ENCODE assay signal across 8 cellular contexts in the genomic region with DNA sequence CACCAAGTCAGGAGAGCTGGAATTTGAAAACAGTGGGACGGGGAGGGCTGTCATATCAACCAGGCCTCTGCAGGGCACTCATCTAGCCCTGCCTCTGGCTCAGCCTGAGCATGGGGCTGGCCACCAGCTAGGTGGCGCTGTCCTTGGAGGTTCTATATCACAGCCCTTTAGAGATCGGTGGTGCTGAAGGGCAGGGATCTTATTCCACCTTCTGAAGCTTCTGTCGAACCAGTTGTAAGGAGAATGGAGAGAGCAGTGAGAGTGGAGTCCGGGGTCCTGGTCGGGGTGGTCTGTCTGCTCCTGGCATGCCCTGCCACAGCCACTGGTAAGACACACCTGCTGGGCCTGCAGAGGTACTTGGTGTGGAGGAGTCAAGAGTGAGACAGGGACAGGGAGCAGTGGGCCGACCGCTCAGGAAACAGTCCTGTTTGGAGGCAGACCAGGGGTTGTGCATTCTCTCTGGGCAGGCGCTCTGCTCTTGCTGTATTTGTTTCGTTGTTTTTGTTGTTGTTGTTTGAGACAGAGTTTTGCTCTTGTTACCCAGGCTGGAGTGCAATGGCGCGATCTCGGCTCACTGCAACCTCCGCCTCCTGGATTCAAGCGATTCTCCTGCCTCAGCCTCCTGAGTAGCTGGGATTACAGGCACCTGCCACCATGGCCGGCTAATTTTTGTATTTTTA. TPM values are rescaled to one million over a fixed set of nuclear protein-coding genes. Genes with fewer than 3 reads are reported as not detected.
DNase-seq lines count a peak whose midpoint lies in the region; ATAC-seq and TF ChIP-seq lines count a peak whose summit lies in the region.

A gene with protein sequence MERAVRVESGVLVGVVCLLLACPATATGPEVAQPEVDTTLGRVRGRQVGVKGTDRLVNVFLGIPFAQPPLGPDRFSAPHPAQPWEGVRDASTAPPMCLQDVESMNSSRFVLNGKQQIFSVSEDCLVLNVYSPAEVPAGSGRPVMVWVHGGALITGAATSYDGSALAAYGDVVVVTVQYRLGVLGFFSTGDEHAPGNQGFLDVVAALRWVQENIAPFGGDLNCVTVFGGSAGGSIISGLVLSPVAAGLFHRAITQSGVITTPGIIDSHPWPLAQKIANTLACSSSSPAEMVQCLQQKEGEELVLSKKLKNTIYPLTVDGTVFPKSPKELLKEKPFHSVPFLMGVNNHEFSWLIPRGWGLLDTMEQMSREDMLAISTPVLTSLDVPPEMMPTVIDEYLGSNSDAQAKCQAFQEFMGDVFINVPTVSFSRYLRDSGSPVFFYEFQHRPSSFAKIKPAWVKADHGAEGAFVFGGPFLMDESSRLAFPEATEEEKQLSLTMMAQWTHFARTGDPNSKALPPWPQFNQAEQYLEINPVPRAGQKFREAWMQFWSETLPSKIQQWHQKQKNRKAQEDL (plus strand): TSS at position 202 of the 680 bp plus-strand sequence. CDS start 42 bp downstream, at position 244.

- DNase-seq in Ammon's horn (ENCODE audit: low spot score) (peak; percentile 73), NOMO-1 treated with DMSO at 0.1 percent for 48 hours (lab: John Stamatoyannopoulos, UW; ENCODE audit: unreplicated experiment) (peak; percentile 54), fibroblast of pulmonary artery (ENCODE audit: low read depth) (peak; percentile 71), occipital lobe (lab: John Stamatoyannopoulos, UW) (no peak)
- DNase-seq in activated CD8-positive, alpha-beta memory T cell treated with anti-CD3 and anti-CD28 coated beads, Interleukin-2, amount 50 U/mL, for 4 hours: peak; percentile 50

- no peaks in the 10 kb centered on the region for H3K9me3 ChIP-seq in neuron (ENCODE audit: low read length)

- no peaks in the 10 kb centered on the region for H3K36me3 ChIP-seq in neuron (ENCODE audit: insufficient read depth, low read length)

- no peaks in the 10 kb centered on the region for H3K4me1 ChIP-seq in neuron (ENCODE audit: insufficient read depth, low read length)

- no peak within 1 kb of the TSS for H3K4me3 ChIP-seq in fibroblast of pulmonary artery (replicated peaks; ENCODE audit: low read depth, low read length)
- peak within 1 kb of the TSS; percentile 48 for H3K4me3 ChIP-seq in neuron (ENCODE audit: low read length)

- ATAC-seq in GM18867 (IDR thresholded peaks at IDR 0.05; ENCODE audit: unreplicated experiment) (peak; percentile 85), HG03469 (IDR thresholded peaks at IDR 0.05; ENCODE audit: unreplicated experiment) (peak; percentile 56)

- peak; percentile 81 for TF ChIP-seq CTCF in fibroblast of pulmonary artery (IDR thresholded peaks at IDR 0.05; ENCODE audit: low read length, missing control alignments)

- no peaks in the 10 kb centered on the region for H3K27me3 ChIP-seq in neuron (ENCODE audit: insufficient read depth, low read length)

- H2AFZ ChIP-seq in neuron (ENCODE audit: low read depth, low read length): peak within 1 kb of the TSS; percentile 4

RNA-seq across cellular contexts. Expression of the gene that starts here (rescaled TPM):
- total RNA-seq in occipital lobe: 0.78 TPM
